ENCODE assay signal across 8 cellular contexts in genomic region chr7:2138146-2138765, GRCh38.
A peak's percentile ranks its signal among the peaks of the same experiment; 100 is the strongest.
DNase-seq lines count a peak whose midpoint lies in the region; ATAC-seq, FAIRE-seq and TF ChIP-seq lines count a peak whose summit lies in the region.

No MANE protein-coding gene starts in this region.

- H3K27ac Mint-ChIP-seq in activated naive CD4-positive, alpha-beta T cell treated with anti-CD3 and anti-CD28 coated beads, Interleukin-2, amount 10 ng/mL, durations not matched to agents 7 days and 5 days, result peak overlapping the region; percentile 86

- H3K4me3 ChIP-seq in Jurkat, Clone E6-1 (ENCODE audit: low read length), result peak overlapping the region; percentile 54

- peaks cover 11% of the 10 kb centered on the region for H3K4me1 Mint-ChIP-seq in activated naive CD4-positive, alpha-beta T cell treated with anti-CD3 and anti-CD28 coated beads, Interleukin-2, amount 10 ng/mL, durations not matched to agents 7 days and 5 days

- no peaks in the 10 kb centered on the region for H3K27me3 Mint-ChIP-seq in activated naive CD4-positive, alpha-beta T cell treated with anti-CD3 and anti-CD28 coated beads, Interleukin-2, amount 10 ng/mL, durations not matched to agents 7 days and 5 days

- no peaks in the 10 kb centered on the region for H3K9me3 Mint-ChIP-seq in activated naive CD4-positive, alpha-beta T cell treated with anti-CD3 and anti-CD28 coated beads, Interleukin-2, amount 10 ng/mL, durations not matched to agents 7 days and 5 days

- TF ChIP-seq CTCF in omental fat pad (IDR thresholded peaks at IDR 0.05), result no peak

- H3K4me3 Mint-ChIP-seq in activated naive CD4-positive, alpha-beta T cell treated with anti-CD3 and anti-CD28 coated beads, Interleukin-2, amount 10 ng/mL, durations not matched to agents 7 days and 5 days, result peak overlapping the region; percentile 35

- no peak for TF ChIP-seq POLR2A in GM12892 (IDR thresholded peaks at IDR 0.05; ENCODE audit: low read depth, low read length)

- FAIRE-seq in GM12892 (lab: Jason Lieb, UNC), result peak; percentile 93

- peaks cover 5% of the 10 kb centered on the region for H3K36me3 Mint-ChIP-seq in activated naive CD4-positive, alpha-beta T cell treated with anti-CD3 and anti-CD28 coated beads, Interleukin-2, amount 10 ng/mL, durations not matched to agents 7 days and 5 days

- ATAC-seq in HG03108 (IDR thresholded peaks at IDR 0.05; ENCODE audit: unreplicated experiment) (no peak), GM21786 (IDR thresholded peaks at IDR 0.05; ENCODE audit: unreplicated experiment) (no peak), omental fat pad (ENCODE audit: low FRiP score) (no peak), HG02588 (IDR thresholded peaks at IDR 0.05; ENCODE audit: unreplicated experiment) (no peak)

- CTCF ChIA-PET in activated naive CD4-positive, alpha-beta T cell treated with anti-CD3 and anti-CD28 coated beads, Interleukin-2, amount 10 ng/mL, durations not matched to agents 7 days and 5 days (lab: Charles Lee), result no interaction called here

- DNase-seq in GM12892 (ENCODE audit: insufficient read length) (peak; percentile 72), omental fat pad (ENCODE audit: low spot score) (no peak)
- peak; percentile 93 for DNase-seq in Jurkat, Clone E6-1 (ENCODE audit: low read depth, low spot score)
- peak; percentile 79 for DNase-seq in activated naive CD4-positive, alpha-beta T cell treated with anti-CD3 and anti-CD28 coated beads, Interleukin-2, amount 10 ng/mL, durations not matched to agents 7 days and 5 days
- DNase-seq in stimulated activated CD4-positive, alpha-beta T cell treated with anti-CD3 and anti-CD28 coated beads, Interleukin-4, amount 100 ng/mL, for 1 hour, result peak; percentile 57
